ENCODE assay signal across 8 cellular contexts in the genomic region with DNA sequence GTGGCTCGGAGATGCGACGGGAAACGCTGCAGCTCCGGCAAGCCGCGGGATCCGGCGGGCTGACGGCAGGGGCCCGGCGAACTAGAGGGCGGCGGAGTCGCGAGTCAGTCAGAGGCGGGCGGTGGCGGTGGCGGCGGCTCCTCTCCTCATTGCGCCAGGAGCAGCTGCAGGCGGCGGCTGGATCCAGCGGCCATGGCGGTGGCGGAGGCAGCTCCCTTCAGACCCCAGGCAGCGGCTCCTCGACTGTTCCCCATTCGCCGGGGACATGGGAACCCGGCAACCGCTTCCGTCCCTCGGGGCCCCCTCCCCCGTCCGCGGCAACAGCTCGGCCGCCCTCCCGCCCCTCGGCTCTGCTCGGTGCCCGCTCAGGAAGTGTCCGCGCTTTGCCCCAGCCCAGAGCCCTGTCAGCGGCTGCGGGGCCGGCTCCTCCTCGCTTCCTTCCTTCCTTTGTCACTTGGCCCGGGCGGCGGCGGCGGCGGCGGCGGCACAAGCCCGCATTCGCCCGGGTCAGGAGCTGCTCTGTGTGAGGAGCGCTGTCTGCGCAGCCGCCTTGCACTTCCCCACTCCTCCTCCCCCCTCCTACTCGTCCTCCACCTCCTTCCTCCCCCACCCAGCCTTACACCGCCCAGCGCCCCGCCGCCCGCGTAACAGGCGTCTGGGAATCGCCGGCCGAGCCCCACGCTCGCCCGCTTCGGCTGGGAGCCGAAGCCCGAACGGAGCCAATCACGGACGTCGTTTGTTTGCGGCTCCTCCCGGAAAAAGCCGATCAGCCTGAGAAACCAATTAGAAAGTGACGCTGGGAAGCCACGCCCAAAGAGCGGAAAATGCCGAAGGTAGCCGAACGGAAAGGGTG. TPM values are rescaled to one million over a fixed set of nuclear protein-coding genes. Genes with fewer than 3 reads are reported as not detected.
DNase-seq lines count a peak whose midpoint lies in the region; ATAC-seq and TF ChIP-seq lines count a peak whose summit lies in the region.

Gene GSK3B (minus strand): TSS at position 525 of the 853 bp plus-strand sequence. CDS start 1,013 bp downstream, outside the sequence.

- DNase-seq in NCI-H1105 treated with DMSO at 0.1 percent for 48 hours (lab: John Stamatoyannopoulos, UW), result peak; percentile 88
- peak; percentile 77 for DNase-seq in WERI-Rb-1
- DNase-seq in cardiac fibroblast (ENCODE audit: low read depth in 2 of 2), result peak in 1 of 2 donors; percentile 100
- no peak for DNase-seq in immature natural killer cell
- DNase-seq in stimulated activated CD4-positive, alpha-beta T cell treated with anti-CD3 and anti-CD28 coated beads, Interleukin-15, amount 100 ng/mL, for 48 hours (ENCODE audit: low read depth in 2 of 2), result peak; percentile 63 to 64
- no peak for DNase-seq in DMS53 treated with DMSO at 0.1 percent for 48 hours (lab: John Stamatoyannopoulos, UW; ENCODE audit: unreplicated experiment)

- peak within 1 kb of the TSS in 1 of 6 donors; percentile 93 for H3K27ac Mint-ChIP-seq in immature natural killer cell

- H3K4me3 Mint-ChIP-seq in immature natural killer cell, result no peak within 1 kb of the TSS

- peak; percentile 73 for TF ChIP-seq POLR2A in GM15510 (IDR thresholded peaks at IDR 0.05; ENCODE audit: borderline replicate concordance, extremely low read depth, insufficient read length)

- ATAC-seq in HG02610 (IDR thresholded peaks at IDR 0.05; ENCODE audit: unreplicated experiment), result peak; percentile 34

- no peaks in the 10 kb centered on the region for H3K27me3 ChIP-seq in WERI-Rb-1 (ENCODE audit: insufficient read depth, low read depth, severe bottlenecking)

- peaks cover 3% of the 10 kb centered on the region for H3K36me3 ChIP-seq in WERI-Rb-1

- TF ChIP-seq CTCF in WERI-Rb-1 (IDR thresholded peaks at IDR 0.05; ENCODE audit: low read depth, low read length) (no peak), cardiac fibroblast (IDR thresholded peaks at IDR 0.05; ENCODE audit: low read depth, low read length) (no peak)

- peak within 1 kb of the TSS; percentile 100 for H3K4me3 ChIP-seq in WERI-Rb-1 (ENCODE audit: low read depth, low read length)
- H3K4me3 ChIP-seq in cardiac fibroblast (replicated peaks in 1 of 2; ENCODE audit: low read depth in 2 of 2, low read length in 2 of 2), result peak within 1 kb of the TSS; percentile 86 to 92

- peaks cover 13 to 24% of the 10 kb centered on the region in 2 donors for H3K4me1 Mint-ChIP-seq in immature natural killer cell

- H3K27me3 Mint-ChIP-seq in immature natural killer cell (ENCODE audit: low read depth in 3 of 3), result peaks cover 17 to 21% (median 17%) of the 10 kb centered on the region in 3 donors

- H3K36me3 Mint-ChIP-seq in immature natural killer cell, result peaks cover 4 to 7% (median 6%) of the 10 kb centered on the region in 3 donors

- no peaks in the 10 kb centered on the region for H3K9me3 ChIP-seq in WERI-Rb-1 (ENCODE audit: severe bottlenecking)

- no peaks in the 10 kb centered on the region for H3K9me3 Mint-ChIP-seq in immature natural killer cell

- peak within 1 kb of the TSS; percentile 99 for H3K27ac ChIP-seq in WERI-Rb-1

RNA-seq across cellular contexts. Expression of gene GSK3B, which starts in this region (rescaled TPM):
- polyA plus RNA-seq in immature natural killer cell, result 10 to 100 TPM; 11.9 to 26.6 (median 20.0) TPM

Comparison
In these comparisons a context has a peak if more than half of its experiments do, and no peak if none do; other contexts are left out.
1. DNase-seq: peak in NCI-H1105 treated with DMSO at 0.1 percent for 48 hours (single experiment), WERI-Rb-1 (single experiment) and stimulated activated CD4-positive, alpha-beta T cell treated with anti-CD3 and anti-CD28 coated beads, Interleukin-15, amount 100 ng/mL, for 48 hours (2 of 2); none in immature natural killer cell (0 of 3) and DMS53 treated with DMSO at 0.1 percent for 48 hours (single experiment).